Comparison of ENCODE assay signal across 8 cellular contexts in genomic region chr12:49568442-49568776, GRCh38. TPM values are rescaled to one million over a fixed set of nuclear protein-coding genes. Genes with fewer than 3 reads are reported as not detected.
DNase-seq lines count a peak whose midpoint lies in the region; ATAC-seq, FAIRE-seq and TF ChIP-seq lines count a peak whose summit lies in the region.

No MANE protein-coding gene starts in this region.

- FAIRE-seq in urothelium cell line (lab: Jason Lieb, UNC): no peak

- H3K79me1 ChIP-seq in mesendoderm (ENCODE audit: low read length): peaks cover 22% of the 10 kb centered on the region

- peak overlapping the region; percentile 79 for H3K4me3 ChIP-seq in astrocyte of the spinal cord (ENCODE audit: low read depth, low read length)
- peak overlapping the region; percentile 100 for H3K4me3 ChIP-seq in mesendoderm (ENCODE audit: low read length)
- H3K4me3 ChIP-seq in aorta (ENCODE audit: low read length in 2 of 2): peak overlapping the region; percentile 72 to 73

- no peaks in the 10 kb centered on the region for H3K27me3 Mint-ChIP-seq in activated CD4-positive, alpha-beta T cell treated with anti-CD3 and anti-CD28 coated beads, Interleukin-2, amount 10 ng/mL, durations not matched to agents 24 days and 14 days

- DNase-seq in activated CD4-positive, alpha-beta T cell treated with anti-CD3 and anti-CD28 coated beads, Interleukin-2, amount 10 ng/mL, durations not matched to agents 24 days and 14 days: no peak
- DNase-seq in activated CD4-positive, alpha-beta T cell treated with anti-CD3 and anti-CD28 coated beads, Interleukin-2, amount 50 U/mL, for 4 hours: no peak
- no peak for DNase-seq in astrocyte of the spinal cord (ENCODE audit: low read depth, low spot score)
- no peak for DNase-seq in mesendoderm
- DNase-seq in aorta: no peak
- no peak for DNase-seq in urothelium cell line (ENCODE audit: low spot score)
- no peak for DNase-seq in activated effector memory CD4-positive, alpha-beta T cell treated with Interleukin-2 at 50 U/mL for 16 hours

- H2BK120ac ChIP-seq in mesendoderm (ENCODE audit: low read depth, low read length): no peak overlapping the region

- H4K8ac ChIP-seq in mesendoderm (ENCODE audit: low read depth, low read length): peak overlapping the region; percentile 68

- H3K27ac ChIP-seq in mesendoderm (ENCODE audit: low read depth, low read length): peak overlapping the region; percentile 11
- no peak overlapping the region for H3K27ac ChIP-seq in aorta (ENCODE audit: low read depth in 1 of 2, low read length in 2 of 2)

- WGBS in mesendoderm (ENCODE audit: extremely low coverage, insufficient coverage, low lambda C conversion rate): no CpG with 5 or more reads among the region's 13 CpGs
- 0% methylated on average over 13 of the region's 13 CpGs for WGBS in aorta, 2 donors

- H4K5ac ChIP-seq in mesendoderm (ENCODE audit: low read length): no peak overlapping the region

- H3K23ac ChIP-seq in mesendoderm (ENCODE audit: low read length): no peak overlapping the region

- H2AK5ac ChIP-seq in mesendoderm (ENCODE audit: low read length): no peak overlapping the region

- H3K9me3 ChIP-seq in aorta (ENCODE audit: control insufficient read depth, low read length): no peaks in the 10 kb centered on the region

- H3K27ac Mint-ChIP-seq in activated CD4-positive, alpha-beta T cell treated with anti-CD3 and anti-CD28 coated beads, Interleukin-2, amount 10 ng/mL, durations not matched to agents 24 days and 14 days: peak overlapping the region; percentile 99

- ATAC-seq in HG03342 (IDR thresholded peaks at IDR 0.05; ENCODE audit: unreplicated experiment) (peak; percentile 23), aorta (ENCODE audit: low FRiP score) (peak; percentile 50)

- peak overlapping the region; percentile 10 for H3K4me2 ChIP-seq in mesendoderm (ENCODE audit: low read length)

- peaks cover 13% of the 10 kb centered on the region for H3K79me2 ChIP-seq in mesendoderm (ENCODE audit: control insufficient read depth, insufficient read depth, low read length)

- no peak overlapping the region for H3K18ac ChIP-seq in mesendoderm (ENCODE audit: low read length)

- no peaks in the 10 kb centered on the region for H3K27me3 ChIP-seq in mesendoderm (ENCODE audit: insufficient read depth, low read length, poor library complexity)
- H3K27me3 ChIP-seq in aorta (ENCODE audit: control insufficient read depth in 1 of 2, insufficient read depth in 2 of 2, low read length in 1 of 2): no peaks in the 10 kb centered on the region

- TF ChIP-seq CTCF in astrocyte of the spinal cord (IDR thresholded peaks at IDR 0.05; ENCODE audit: low read depth, low read length): no peak

- in situ Hi-C loops in astrocyte of the spinal cord (cut with HindIII; ENCODE audit: low sequenced_read_pairs): no loop called here

- H3K4me1 ChIP-seq in mesendoderm (ENCODE audit: control insufficient read depth, low read depth, low read length) (peaks cover 4% of the 10 kb centered on the region), aorta (ENCODE audit: control insufficient read depth in 1 of 2, insufficient read depth in 2 of 2, low read length in 2 of 2) (peaks cover 0 to 4% of the 10 kb centered on the region in 2 donors)

- peaks cover 39% of the 10 kb centered on the region for H3K4me1 Mint-ChIP-seq in activated CD4-positive, alpha-beta T cell treated with anti-CD3 and anti-CD28 coated beads, Interleukin-2, amount 10 ng/mL, durations not matched to agents 24 days and 14 days

- H3K9me3 Mint-ChIP-seq in activated CD4-positive, alpha-beta T cell treated with anti-CD3 and anti-CD28 coated beads, Interleukin-2, amount 10 ng/mL, durations not matched to agents 24 days and 14 days: no peaks in the 10 kb centered on the region

- no peak overlapping the region for H3K4ac ChIP-seq in mesendoderm (ENCODE audit: low read depth, low read length)

- peaks cover 27% of the 10 kb centered on the region for H3K36me3 Mint-ChIP-seq in activated CD4-positive, alpha-beta T cell treated with anti-CD3 and anti-CD28 coated beads, Interleukin-2, amount 10 ng/mL, durations not matched to agents 24 days and 14 days (ENCODE audit: low read depth)

- peak overlapping the region; percentile 93 for H3K4me3 Mint-ChIP-seq in activated CD4-positive, alpha-beta T cell treated with anti-CD3 and anti-CD28 coated beads, Interleukin-2, amount 10 ng/mL, durations not matched to agents 24 days and 14 days

- peak overlapping the region; percentile 100 for H3K56ac ChIP-seq in mesendoderm (ENCODE audit: low read length)

- peak overlapping the region; percentile 100 for H3K9ac ChIP-seq in mesendoderm (ENCODE audit: low read length)

- no peak overlapping the region for H2BK15ac ChIP-seq in mesendoderm (replicated peaks; ENCODE audit: low read depth)

- no peak overlapping the region for H2BK5ac ChIP-seq in mesendoderm (ENCODE audit: low read length)

- intact Hi-C loops in activated CD4-positive, alpha-beta T cell treated with anti-CD3 and anti-CD28 coated beads, Interleukin-2, amount 10 ng/mL, durations not matched to agents 24 days and 14 days (cut with micrococcal nuclease): loop anchor here (5.0 kb wide), 3 partner anchors 54 to 259 kb away; partner anchors contain the start of genes FMNL3, NCKAP5L and PRPF40B
- intact Hi-C loops in aorta (cut with DNase I): no loop called here

- H3K36me3 ChIP-seq in mesendoderm (ENCODE audit: control insufficient read depth, insufficient read depth, low read length) (no peaks in the 10 kb centered on the region), aorta (ENCODE audit: control insufficient read depth in 1 of 2, insufficient read depth in 2 of 2, low read length in 1 of 2) (peaks cover 0 to 2% of the 10 kb centered on the region in 2 donors)

RNA-seq across cellular contexts. Expression of gene MCRS1, which starts 0.5 kb away (rescaled TPM):
- total RNA-seq in activated CD4-positive, alpha-beta T cell treated with anti-CD3 and anti-CD28 coated beads, Interleukin-2, amount 10 ng/mL, durations not matched to agents 24 days and 14 days: 71.4 and 79.6 TPM in 2 replicates
- 69.8 TPM for polyA plus RNA-seq in mesendoderm (2013, experiment 1 of 2)
- polyA plus RNA-seq in mesendoderm (2013, experiment 2 of 2): 68.8 TPM
- total RNA-seq in aorta: 10 to 100 TPM; 34.7 to 44.0 TPM
- 10 to 100 TPM; 27.5 to 99.2 TPM for polyA plus RNA-seq in aorta

RNA-seq across cellular contexts. Expression of gene KCNH3, which starts 29.6 kb away (rescaled TPM):
- total RNA-seq in activated CD4-positive, alpha-beta T cell treated with anti-CD3 and anti-CD28 coated beads, Interleukin-2, amount 10 ng/mL, durations not matched to agents 24 days and 14 days: 1.5 and 2.1 TPM in 2 replicates
- 0.07 TPM for polyA plus RNA-seq in mesendoderm (2013, experiment 1 of 2)
- polyA plus RNA-seq in mesendoderm (2013, experiment 2 of 2): 0.06 TPM
- 1 to 10 TPM in 1 of 2 donors, under 1 TPM in 1; 0.10 to 1.7 TPM for total RNA-seq in aorta
- 1 to 10 TPM in 1 of 2 donors, under 1 TPM in 1; 0.31 to 1.5 TPM for polyA plus RNA-seq in aorta

RNA-seq across cellular contexts. Expression of gene FAM186B, which starts 37.0 kb away (rescaled TPM):
- 0.16 and 0.33 TPM in 2 replicates for total RNA-seq in activated CD4-positive, alpha-beta T cell treated with anti-CD3 and anti-CD28 coated beads, Interleukin-2, amount 10 ng/mL, durations not matched to agents 24 days and 14 days
- 0.08 TPM for polyA plus RNA-seq in mesendoderm (2013, experiment 1 of 2)
- polyA plus RNA-seq in mesendoderm (2013, experiment 2 of 2): 0.06 TPM
- total RNA-seq in aorta: under 1 TPM; 0.23 to 0.30 TPM
- under 1 TPM in 1 of 2 donors, not detected in 1; 0.26 TPM for polyA plus RNA-seq in aorta

RNA-seq across cellular contexts. Expression of gene PRPF40B, which starts 55.0 kb away (rescaled TPM):
- total RNA-seq in activated CD4-positive, alpha-beta T cell treated with anti-CD3 and anti-CD28 coated beads, Interleukin-2, amount 10 ng/mL, durations not matched to agents 24 days and 14 days: 12.3 and 12.7 TPM in 2 replicates
- 4.3 TPM for polyA plus RNA-seq in mesendoderm (2013, experiment 1 of 2)
- polyA plus RNA-seq in mesendoderm (2013, experiment 2 of 2): 4.5 TPM
- total RNA-seq in aorta: 10 to 100 TPM; 28.2 to 41.0 TPM
- 10 to 100 TPM; 11.3 to 69.0 TPM for polyA plus RNA-seq in aorta
